In the genomic region with DNA sequence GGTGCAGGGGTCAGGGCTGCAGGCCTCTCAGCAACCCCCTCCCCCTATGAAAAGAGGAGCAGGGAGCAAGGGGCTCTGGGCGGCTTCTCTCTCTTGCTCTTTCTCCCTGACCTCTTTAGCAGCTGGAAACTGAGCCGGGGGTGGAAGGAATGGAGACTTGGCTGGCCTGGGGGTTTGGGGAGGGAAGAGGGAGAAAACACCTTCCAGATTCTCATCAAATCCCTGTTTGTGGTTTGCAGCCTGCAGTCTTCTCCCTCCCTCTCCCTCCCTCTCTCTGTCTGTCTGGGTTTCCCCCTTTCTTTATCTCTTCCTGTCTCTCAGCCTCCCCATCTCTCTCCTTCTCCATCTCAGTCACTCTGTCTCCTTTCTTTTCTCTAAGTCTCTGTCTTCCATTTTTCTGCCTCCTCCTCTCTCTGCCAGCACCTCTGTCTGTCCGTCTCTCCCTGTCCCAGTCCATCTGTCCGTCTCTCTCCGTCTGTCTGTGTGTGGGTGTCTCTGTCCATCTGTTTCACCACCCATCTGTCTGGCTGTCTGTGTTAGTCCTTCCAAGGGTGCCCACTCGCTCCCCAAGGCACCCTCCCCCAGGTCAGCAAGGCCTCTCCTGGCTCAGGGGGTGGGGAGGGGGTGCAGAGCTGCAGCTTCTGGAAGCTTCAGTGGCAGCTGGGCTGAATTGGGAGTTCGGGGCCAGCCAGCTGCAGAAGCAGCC, we compare ENCODE assay signal across 10 cellular contexts. TPM values are rescaled to one million over a fixed set of nuclear protein-coding genes. Genes with fewer than 3 reads are reported as not detected.
DNase-seq lines count a peak whose midpoint lies in the region; ATAC-seq and TF ChIP-seq lines count a peak whose summit lies in the region.
"Had no signal": no experiment of that assay in that cellular context is flagged by ENCODE, and none has a peak within 500 bp of the region (broad histone marks: within the 10 kb centered on the region; RNA-seq: fewer than 3 reads in every experiment).

No MANE protein-coding gene starts in this region.

- TF ChIP-seq POLR2A in thyroid gland (IDR thresholded peaks at IDR 0.05), result no peak

- H3K9me3 ChIP-seq in adipocyte (ENCODE audit: control insufficient read depth, low read length), result no peaks in the 10 kb centered on the region
- no peaks in the 10 kb centered on the region for H3K9me3 ChIP-seq in muscle layer of colon (ENCODE audit: low read length)
- H3K9me3 ChIP-seq in thyroid gland, result no peaks in the 10 kb centered on the region

- no peak overlapping the region for H3K4me3 Mint-ChIP-seq in activated naive CD4-positive, alpha-beta T cell treated with anti-CD3 and anti-CD28 coated beads, Interleukin-2, amount 10 ng/mL, durations not matched to agents 7 days and 5 days

- peak overlapping the region; percentile 86 for H3K27ac ChIP-seq in muscle layer of colon (ENCODE audit: low read depth, low read length)
- peak overlapping the region; percentile 96 to 98 (median 97) for H3K27ac ChIP-seq in thyroid gland
- H3K27ac ChIP-seq: HL-60 had no signal

- WGBS in thyroid gland, 2 donors, result 55 to 59% methylated on average over 7 of the region's 7 CpGs

- H3K4me1 Mint-ChIP-seq in activated naive CD4-positive, alpha-beta T cell treated with anti-CD3 and anti-CD28 coated beads, Interleukin-2, amount 10 ng/mL, durations not matched to agents 7 days and 5 days, result peaks cover 44% of the 10 kb centered on the region

- H3K9ac ChIP-seq in adipocyte (ENCODE audit: low read length), result peak overlapping the region; percentile 12
- H3K9ac ChIP-seq in muscle layer of colon (ENCODE audit: low read length), result no peak overlapping the region

- intact Hi-C loops in thyroid gland (cut with DNase I) (loop anchor here (5.0 kb wide), 1 partner anchor 40 kb away; no protein-coding TSS in a partner anchor), posterior cingulate gyrus (cut with DNase I) (no loop called here)

- H3K4me1 ChIP-seq in adipocyte (ENCODE audit: control insufficient read depth, insufficient read depth, low read length), result peaks cover 73% of the 10 kb centered on the region
- peaks cover 99% of the 10 kb centered on the region for H3K4me1 ChIP-seq in muscle layer of colon (ENCODE audit: insufficient read depth, low read length)
- H3K4me1 ChIP-seq in thyroid gland, result peaks cover 95 to 98% of the 10 kb centered on the region in 2 donors

- no peaks in the 10 kb centered on the region for H3K9me3 Mint-ChIP-seq in activated naive CD4-positive, alpha-beta T cell treated with anti-CD3 and anti-CD28 coated beads, Interleukin-2, amount 10 ng/mL, durations not matched to agents 7 days and 5 days
- no peaks in the 10 kb centered on the region for H3K9me3 Mint-ChIP-seq in activated naive CD4-positive, alpha-beta T cell treated with anti-CD3 and anti-CD28 coated beads, Interleukin-2, amount 50 U/mL, for 72 hours

- no peak for TF ChIP-seq CTCF in thyroid gland (IDR thresholded peaks at IDR 0.05)

- H3K36me3 ChIP-seq in adipocyte (ENCODE audit: control insufficient read depth, insufficient read depth, low read length, severe bottlenecking), result peaks cover 8% of the 10 kb centered on the region
- no peaks in the 10 kb centered on the region for H3K36me3 ChIP-seq in muscle layer of colon (ENCODE audit: insufficient read depth, low read length)
- H3K36me3 ChIP-seq in thyroid gland, result no peaks in the 10 kb centered on the region

- CTCF ChIA-PET in activated naive CD4-positive, alpha-beta T cell treated with anti-CD3 and anti-CD28 coated beads, Interleukin-2, amount 10 ng/mL, durations not matched to agents 7 days and 5 days (lab: Charles Lee), result interaction anchor here (1.3 to 3.1 kb wide), 5 partner anchors 25 to 72 kb away, joined by 3 to 19 read pairs (median 5); no protein-coding TSS in a partner anchor

- H3K27me3 Mint-ChIP-seq in activated naive CD4-positive, alpha-beta T cell treated with anti-CD3 and anti-CD28 coated beads, Interleukin-2, amount 10 ng/mL, durations not matched to agents 7 days and 5 days, result peaks cover 11% of the 10 kb centered on the region

- DNase-seq in activated naive CD4-positive, alpha-beta T cell treated with anti-CD3 and anti-CD28 coated beads, Interleukin-2, amount 10 ng/mL, durations not matched to agents 7 days and 5 days, result no peak
- no peak for DNase-seq in activated naive CD4-positive, alpha-beta T cell treated with anti-CD3 and anti-CD28 coated beads, Interleukin-2, amount 50 U/mL, for 72 hours (ENCODE audit: low spot score in 2 of 2)
- DNase-seq in adipocyte (ENCODE audit: low read depth), result no peak
- DNase-seq in thyroid gland, result no peak
- no peak for DNase-seq in posterior cingulate gyrus
- no peak for DNase-seq in cortex of kidney (lab: John Stamatoyannopoulos, UW)
- DNase-seq in HCEC 1CT, result no peak
- DNase-seq: T-helper 9 cell had no signal

- peaks cover 1% of the 10 kb centered on the region for H3K36me3 Mint-ChIP-seq in activated naive CD4-positive, alpha-beta T cell treated with anti-CD3 and anti-CD28 coated beads, Interleukin-2, amount 10 ng/mL, durations not matched to agents 7 days and 5 days
- H3K36me3 Mint-ChIP-seq in activated naive CD4-positive, alpha-beta T cell treated with anti-CD3 and anti-CD28 coated beads, Interleukin-2, amount 50 U/mL, for 72 hours, result no peaks in the 10 kb centered on the region

- peak overlapping the region; percentile 72 for H3K27ac Mint-ChIP-seq in activated naive CD4-positive, alpha-beta T cell treated with anti-CD3 and anti-CD28 coated beads, Interleukin-2, amount 10 ng/mL, durations not matched to agents 7 days and 5 days
- H3K27ac Mint-ChIP-seq in activated naive CD4-positive, alpha-beta T cell treated with anti-CD3 and anti-CD28 coated beads, Interleukin-2, amount 50 U/mL, for 72 hours, result peak overlapping the region in 1 of 2 donors; percentile 27

- no peak for ATAC-seq in activated naive CD4-positive, alpha-beta T cell treated with anti-CD3 and anti-CD28 coated beads, Interleukin-2, amount 50 U/mL, for 72 hours

- H3K4me3 ChIP-seq in adipocyte (ENCODE audit: low read length), result no peak overlapping the region
- H3K4me3 ChIP-seq in muscle layer of colon (ENCODE audit: low read depth in 1 of 2, low read length in 2 of 2), result peak overlapping the region; percentile 4 to 32
- no peak overlapping the region for H3K4me3 ChIP-seq in thyroid gland (replicated peaks in 1 of 3)

- H3K27me3 ChIP-seq in adipocyte (replicated peaks; ENCODE audit: control insufficient read depth, insufficient read depth, low read length), result no peaks in the 10 kb centered on the region
- H3K27me3 ChIP-seq in muscle layer of colon (ENCODE audit: control insufficient read depth in 1 of 2, insufficient read depth in 2 of 2, low read length in 2 of 2), result no peaks in the 10 kb centered on the region
- H3K27me3 ChIP-seq in thyroid gland, result no peaks in the 10 kb centered on the region

RNA-seq across cellular contexts. Expression of a gene that starts 6.3 kb away (rescaled TPM):
- total RNA-seq in activated naive CD4-positive, alpha-beta T cell treated with anti-CD3 and anti-CD28 coated beads, Interleukin-2, amount 50 U/mL, for 72 hours, result 10 to 100 TPM; 12.8 to 16.5 TPM
- 10 to 100 TPM; 25.5 to 91.4 (median 47.8) TPM for total RNA-seq in thyroid gland

RNA-seq across cellular contexts. Expression of a gene that starts 37.3 kb away (rescaled TPM):
- under 1 TPM; 0.29 to 0.68 TPM for total RNA-seq in activated naive CD4-positive, alpha-beta T cell treated with anti-CD3 and anti-CD28 coated beads, Interleukin-2, amount 50 U/mL, for 72 hours
- 1 to 10 TPM; 4.6 to 7.1 (median 6.4) TPM for total RNA-seq in thyroid gland

Comparison
In these comparisons a context has a peak if more than half of its experiments do, and no peak if none do; other contexts are left out.
1. H3K4me3 ChIP-seq: peak in muscle layer of colon (2 of 2); none in adipocyte (single experiment) and thyroid gland (0 of 3).